Comparison of ENCODE assay signal across 8 cellular contexts in genomic region chr2:160639472-160639871, GRCh38.
"Had no signal": no experiment of that assay in that cellular context is flagged by ENCODE, and none has a peak within 500 bp of the region (broad histone marks: within the 10 kb centered on the region; RNA-seq: fewer than 3 reads in every experiment).

No MANE protein-coding gene starts in this region.

- H3K36me3 ChIP-seq: HAP-1 had no signal

- H3K4me3 ChIP-seq: GM23248, HAP-1 had no signal

- FAIRE-seq: HTR-8/SVneo had no signal

- H3K4me1 Mint-ChIP-seq: IgD-negative memory B cell had no signal

- H3K9me3 ChIP-seq: HAP-1 had no signal

- H3K27ac Mint-ChIP-seq: IgD-negative memory B cell had no signal

- H3K9ac ChIP-seq: GM23248 had no signal

- H3K27ac ChIP-seq: GM23248 had no signal

- H3K4me3 Mint-ChIP-seq: IgD-negative memory B cell had no signal

- DNase-seq: GM23248, GOT3, H7, KG1 had no signal

- H3K27me3 Mint-ChIP-seq: IgD-negative memory B cell had no signal

- ATAC-seq: HCT116 had no signal
